Comparison of ENCODE assay signal across 27 cellular contexts in genomic region chr2:52141076-52141475, GRCh38.
"Had no signal": no experiment of that assay in that cellular context is flagged by ENCODE, and none has a peak within 500 bp of the region (broad histone marks: within the 10 kb centered on the region; RNA-seq: fewer than 3 reads in every experiment).

No MANE protein-coding gene starts in this region.

- H3K4me1 ChIP-seq: ascending aorta, colonic mucosa, esophagus squamous epithelium, foreskin keratinocyte, gastrocnemius medialis had no signal

- H3K4me3 ChIP-seq: ascending aorta, colonic mucosa, esophagus squamous epithelium, gastrocnemius medialis, heart left ventricle had no signal

- DNase-seq: activated B cell treated with CpG ODN at 0.5 μM for 24 hours; activated CD4-positive, alpha-beta memory T cell treated with anti-CD3 and anti-CD28 coated beads for 36 hours; activated CD4-positive, alpha-beta T cell treated with anti-CD3 and anti-CD28 coated beads for 36 hours; activated CD4-positive, alpha-beta T cell treated with anti-CD3 and anti-CD28 coated beads, Interleukin-2, amount 10 ng/mL, durations not matched to agents 24 days and 14 days; activated CD8-positive, alpha-beta memory T cell treated with anti-CD3 and anti-CD28 coated beads, Interleukin-2, amount 10 ng/mL, durations not matched to agents 7 days and 5 days; activated CD8-positive, alpha-beta memory T cell treated with anti-CD3 and anti-CD28 coated beads, Interleukin-2, amount 50 U/mL, for 4 hours; activated CD8-positive, alpha-beta T cell treated with anti-CD3 and anti-CD28 coated beads, Interleukin-2, amount 10 ng/mL, durations not matched to agents 7 days and 5 days; activated effector memory CD4-positive, alpha-beta T cell treated with anti-CD3 and anti-CD28 coated beads, Interleukin-2, amount 50 U/mL, for 16 hours; activated naive CD4-positive, alpha-beta T cell treated with anti-CD3 and anti-CD28 coated beads for 36 hours; activated naive CD8-positive, alpha-beta T cell treated with anti-CD3 and anti-CD28 coated beads, Interleukin-2, amount 10 ng/mL, durations not matched to agents 7 days and 5 days; activated T-cell treated with anti-CD3 and anti-CD28 coated beads, Interleukin-2, amount 50 U/mL, for 1 hour; activated T-cell treated with anti-CD3 and anti-CD28 coated beads, Interleukin-2, amount 50 U/mL, for 48 hours; caudate nucleus; colonic mucosa; effector CD8-positive, alpha-beta T cell; esophagus squamous epithelium; foreskin keratinocyte; gastrocnemius medialis; glutamatergic neuron; heart left ventricle; T-helper 1 cell; T-helper 17 cell; T1000; WERI-Rb-1 had no signal

- H3K27ac ChIP-seq: ascending aorta, colonic mucosa, epithelial cell of prostate, esophagus squamous epithelium, foreskin keratinocyte, gastrocnemius medialis, heart left ventricle, WERI-Rb-1 had no signal

- H3K9me3 ChIP-seq: ascending aorta, colonic mucosa, esophagus squamous epithelium, gastrocnemius medialis, heart left ventricle had no signal

- H3K36me3 ChIP-seq: ascending aorta, colonic mucosa, esophagus squamous epithelium, gastrocnemius medialis, heart left ventricle, WERI-Rb-1 had no signal

- ATAC-seq: activated CD4-positive, alpha-beta T cell treated with anti-CD3 and anti-CD28 coated beads for 36 hours; activated CD4-positive, CD25-positive, alpha-beta regulatory T cell treated with anti-CD3 and anti-CD28 coated beads, Interleukin-2, amount 50 U/mL, for 24 hours; activated CD8-positive, alpha-beta memory T cell treated with anti-CD3 and anti-CD28 coated beads, Interleukin-2, amount 10 ng/mL, durations not matched to agents 7 days and 5 days; activated CD8-positive, alpha-beta T cell treated with anti-CD3 and anti-CD28 coated beads, Interleukin-2, amount 10 ng/mL, durations not matched to agents 7 days and 5 days; foreskin keratinocyte; gastrocnemius medialis; heart left ventricle; T-helper 17 cell had no signal

- H3K27me3 ChIP-seq: ascending aorta, colonic mucosa, esophagus squamous epithelium, foreskin keratinocyte, gastrocnemius medialis, heart left ventricle had no signal
